ENCODE assay signal across 8 cellular contexts in genomic region chr13:42970824-42971669, GRCh38. TPM values are rescaled to one million over a fixed set of nuclear protein-coding genes. Genes with fewer than 3 reads are reported as not detected.
A peak's percentile ranks its signal among the peaks of the same experiment; 100 is the strongest.
DNase-seq lines count a peak whose midpoint lies in the region; TF ChIP-seq lines count a peak whose summit lies in the region.

No MANE protein-coding gene starts in this region.

- H3K27me3 Mint-ChIP-seq in activated CD4-positive, alpha-beta T cell treated with anti-CD3 and anti-CD28 coated beads, Interleukin-2, amount 10 ng/mL, durations not matched to agents 24 days and 14 days = no peaks in the 10 kb centered on the region
- H3K27me3 Mint-ChIP-seq in nephron (ENCODE audit: low read depth) = no peaks in the 10 kb centered on the region

- peaks cover 41% of the 10 kb centered on the region for H3K36me3 Mint-ChIP-seq in activated CD4-positive, alpha-beta T cell treated with anti-CD3 and anti-CD28 coated beads, Interleukin-2, amount 10 ng/mL, durations not matched to agents 24 days and 14 days (ENCODE audit: low read depth)
- H3K36me3 Mint-ChIP-seq in nephron (ENCODE audit: low read depth) = no peaks in the 10 kb centered on the region

- no peaks in the 10 kb centered on the region for H3K36me3 ChIP-seq in esophagus squamous epithelium

- H3K4me1 ChIP-seq in esophagus squamous epithelium = peaks cover 9 to 33% (median 10%) of the 10 kb centered on the region in 3 donors

- H3K27ac Mint-ChIP-seq in activated CD4-positive, alpha-beta T cell treated with anti-CD3 and anti-CD28 coated beads, Interleukin-2, amount 10 ng/mL, durations not matched to agents 24 days and 14 days = peak overlapping the region; percentile 82
- peak overlapping the region in 2 of 3 experiments; percentile 27 to 60 for H3K27ac Mint-ChIP-seq in nephron

- DNase-seq in NCI-H1092 treated with DMSO at 0.1 percent for 48 hours (lab: John Stamatoyannopoulos, UW) (peak; percentile 18), NCI-H1092 (lab: John Stamatoyannopoulos, UW) (no peak), H4 (ENCODE audit: low spot score) (peak; percentile 36), NCI-H146 (lab: John Stamatoyannopoulos, UW) (peak; percentile 64), esophagus squamous epithelium (lab: John Stamatoyannopoulos, UW) (no peak), GM19240 (ENCODE audit: insufficient read length, low spot score) (no peak)
- peak; percentile 84 for DNase-seq in activated CD4-positive, alpha-beta T cell treated with anti-CD3 and anti-CD28 coated beads, Interleukin-2, amount 10 ng/mL, durations not matched to agents 24 days and 14 days

- no peak overlapping the region for H3K4me3 Mint-ChIP-seq in activated CD4-positive, alpha-beta T cell treated with anti-CD3 and anti-CD28 coated beads, Interleukin-2, amount 10 ng/mL, durations not matched to agents 24 days and 14 days
- H3K4me3 Mint-ChIP-seq in nephron = no peak overlapping the region

- H3K4me1 Mint-ChIP-seq in activated CD4-positive, alpha-beta T cell treated with anti-CD3 and anti-CD28 coated beads, Interleukin-2, amount 10 ng/mL, durations not matched to agents 24 days and 14 days = peaks cover 31% of the 10 kb centered on the region
- H3K4me1 Mint-ChIP-seq in nephron = peaks cover 13% of the 10 kb centered on the region

- no peaks in the 10 kb centered on the region for H3K27me3 ChIP-seq in esophagus squamous epithelium

- intact Hi-C loops in activated CD4-positive, alpha-beta T cell treated with anti-CD3 and anti-CD28 coated beads, Interleukin-2, amount 10 ng/mL, durations not matched to agents 24 days and 14 days (cut with micrococcal nuclease) = loop anchor here (1.0 to 10.0 kb wide), 4 partner anchors 20 to 376 kb away; no protein-coding TSS in a partner anchor
- intact Hi-C loops in esophagus squamous epithelium (cut with DNase I) = no loop called here

- no peaks in the 10 kb centered on the region for H3K9me3 ChIP-seq in esophagus squamous epithelium

- no peak for TF ChIP-seq POLR2A in esophagus squamous epithelium (IDR thresholded peaks at IDR 0.05)

- no peaks in the 10 kb centered on the region for H3K9me3 Mint-ChIP-seq in activated CD4-positive, alpha-beta T cell treated with anti-CD3 and anti-CD28 coated beads, Interleukin-2, amount 10 ng/mL, durations not matched to agents 24 days and 14 days
- H3K9me3 Mint-ChIP-seq in nephron = peaks cover 3% of the 10 kb centered on the region

- no peak overlapping the region for H3K27ac ChIP-seq in esophagus squamous epithelium

- 51 to 55% methylated on average over 6 of the region's 6 CpGs for WGBS in esophagus squamous epithelium, 2 donors

- no peak overlapping the region for H3K4me3 ChIP-seq in esophagus squamous epithelium

- TF ChIP-seq CTCF in esophagus squamous epithelium (IDR thresholded peaks at IDR 0.05) (peak; percentile 35 to 73 (median 64)), nephron (IDR thresholded peaks at IDR 0.05; ENCODE audit: unreplicated experiment in 3 of 3) (peak; percentile 52 to 60 (median 57))

RNA-seq across cellular contexts. Expression of gene EPSTI1, which starts 21.0 kb away (rescaled TPM):
- total RNA-seq in H4 (2014; rRNA removed; shearing (Covaris generic)) = 5.4 and 6.0 TPM in 2 replicates
- total RNA-seq in activated CD4-positive, alpha-beta T cell treated with anti-CD3 and anti-CD28 coated beads, Interleukin-2, amount 10 ng/mL, durations not matched to agents 24 days and 14 days = 16.2 and 16.5 TPM in 2 replicates
- total RNA-seq in esophagus squamous epithelium = 10 to 100 TPM in 1 of 4 donors, 1 to 10 TPM in 3; 1.1 to 10.2 (median 5.8) TPM

RNA-seq across cellular contexts. Expression of gene DNAJC15, which starts 52.3 kb away (rescaled TPM):
- 22.9 and 23.0 TPM in 2 replicates for total RNA-seq in H4 (2014; rRNA removed; shearing (Covaris generic))
- 16.6 and 17.8 TPM in 2 replicates for total RNA-seq in activated CD4-positive, alpha-beta T cell treated with anti-CD3 and anti-CD28 coated beads, Interleukin-2, amount 10 ng/mL, durations not matched to agents 24 days and 14 days
- total RNA-seq in esophagus squamous epithelium = 10 to 100 TPM in 2 of 4 donors, 1 to 10 TPM in 2; 2.9 to 15.0 (median 9.0) TPM

Comparison
In these comparisons a context has a peak if more than half of its experiments do, and no peak if none do; other contexts are left out.
1. DNase-seq: peak in NCI-H1092 treated with DMSO at 0.1 percent for 48 hours (single experiment), H4 (single experiment), NCI-H146 (single experiment) and activated CD4-positive, alpha-beta T cell treated with anti-CD3 and anti-CD28 coated beads, Interleukin-2, amount 10 ng/mL, durations not matched to agents 24 days and 14 days (single experiment); none in NCI-H1092 (single experiment), esophagus squamous epithelium (single experiment) and GM19240 (single experiment).